In the genomic region with DNA sequence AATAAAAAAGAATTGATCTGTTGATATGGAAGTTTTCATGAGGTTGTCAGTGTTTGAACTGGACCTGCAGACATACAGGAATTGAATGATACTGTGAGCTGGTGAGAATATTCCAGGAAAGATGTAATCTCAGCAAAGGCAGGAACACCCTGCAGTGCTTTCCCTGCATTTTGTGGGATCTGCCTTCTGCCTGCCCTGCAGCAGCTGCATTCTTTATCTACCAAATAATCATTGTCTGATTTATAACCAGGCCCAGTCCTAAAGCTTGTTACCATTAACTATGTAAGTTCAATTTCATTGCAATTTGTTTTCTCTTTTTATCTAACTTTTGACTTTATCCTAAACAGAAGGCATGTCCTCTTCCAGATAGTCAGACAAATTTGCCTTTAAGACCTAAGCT, we compare ENCODE assay signal across 18 cellular contexts.
DNase-seq lines count a peak whose midpoint lies in the region; ATAC-seq and TF ChIP-seq lines count a peak whose summit lies in the region.
"Had no signal": no experiment of that assay in that cellular context is flagged by ENCODE, and none has a peak within 500 bp of the region (broad histone marks: within the 10 kb centered on the region; RNA-seq: fewer than 3 reads in every experiment).

No MANE protein-coding gene starts in this region.

- H3K4me3 Mint-ChIP-seq in activated CD8-positive, alpha-beta memory T cell treated with anti-CD3 and anti-CD28 coated beads, Interleukin-2, amount 10 ng/mL, durations not matched to agents 7 days and 5 days: no peak overlapping the region
- H3K4me3 Mint-ChIP-seq: CD14-positive monocyte; CD4-positive, alpha-beta memory T cell had no signal

- DNase-seq in NCI-H146 (lab: John Stamatoyannopoulos, UW) (peak; percentile 16), NCI-H146 treated with DMSO at 0.1 percent for 48 hours (lab: John Stamatoyannopoulos, UW; ENCODE audit: unreplicated experiment) (no peak), SK-N-DZ (ENCODE audit: low spot score) (peak; percentile 35)
- no peak for DNase-seq in activated CD8-positive, alpha-beta memory T cell treated with anti-CD3 and anti-CD28 coated beads, Interleukin-2, amount 10 ng/mL, durations not matched to agents 7 days and 5 days
- DNase-seq: AML-193; CD4-positive, alpha-beta memory T cell; DMS153; DMS79; GDM1; HCEC 1CT had no signal

- TF ChIP-seq CTCF in VCaP (conservative IDR thresholded peaks at IDR 0.05): no peak

- no peaks in the 10 kb centered on the region for H3K9me3 Mint-ChIP-seq in activated CD8-positive, alpha-beta memory T cell treated with anti-CD3 and anti-CD28 coated beads, Interleukin-2, amount 10 ng/mL, durations not matched to agents 7 days and 5 days (ENCODE audit: low read depth)
- H3K9me3 Mint-ChIP-seq: CD14-positive monocyte; CD4-positive, alpha-beta memory T cell had no signal

- CTCF ChIA-PET in activated CD8-positive, alpha-beta memory T cell treated with anti-CD3 and anti-CD28 coated beads, Interleukin-2, amount 10 ng/mL, durations not matched to agents 7 days and 5 days (lab: Charles Lee): interaction anchor here (0.8 kb wide), 2 partner anchors 9 to 11 kb away, joined by 3 read pairs; no protein-coding TSS in a partner anchor

- ATAC-seq in activated CD8-positive, alpha-beta memory T cell treated with anti-CD3 and anti-CD28 coated beads, Interleukin-2, amount 10 ng/mL, durations not matched to agents 7 days and 5 days: no peak
- no peak for ATAC-seq in GM21737 (IDR thresholded peaks at IDR 0.05; ENCODE audit: unreplicated experiment)
- no peak for ATAC-seq in GM21576 (IDR thresholded peaks at IDR 0.05; ENCODE audit: unreplicated experiment)
- ATAC-seq: A549 had no signal

- peaks cover 1% of the 10 kb centered on the region for H3K4me1 Mint-ChIP-seq in activated CD8-positive, alpha-beta memory T cell treated with anti-CD3 and anti-CD28 coated beads, Interleukin-2, amount 10 ng/mL, durations not matched to agents 7 days and 5 days
- H3K4me1 Mint-ChIP-seq: CD4-positive, alpha-beta memory T cell had no signal

- H3K27me3 Mint-ChIP-seq in activated CD8-positive, alpha-beta memory T cell treated with anti-CD3 and anti-CD28 coated beads, Interleukin-2, amount 10 ng/mL, durations not matched to agents 7 days and 5 days: peaks cover 13% of the 10 kb centered on the region

- no peak overlapping the region for H3K27ac Mint-ChIP-seq in activated CD8-positive, alpha-beta memory T cell treated with anti-CD3 and anti-CD28 coated beads, Interleukin-2, amount 10 ng/mL, durations not matched to agents 7 days and 5 days
- H3K27ac Mint-ChIP-seq: CD14-positive monocyte; CD4-positive, alpha-beta memory T cell had no signal

- no peaks in the 10 kb centered on the region for H3K36me3 Mint-ChIP-seq in activated CD8-positive, alpha-beta memory T cell treated with anti-CD3 and anti-CD28 coated beads, Interleukin-2, amount 10 ng/mL, durations not matched to agents 7 days and 5 days
- H3K36me3 Mint-ChIP-seq: CD14-positive monocyte; CD4-positive, alpha-beta memory T cell had no signal

- peak overlapping the region; percentile 100 for H3K27ac ChIP-seq in VCaP
- H3K27ac ChIP-seq: 22Rv1, A549, BLaER1, HL-60 had no signal

Comparison
In these comparisons a context has a peak if more than half of its experiments do, and no peak if none do; other contexts are left out.
1. DNase-seq: peak in NCI-H146 (single experiment) and SK-N-DZ (single experiment); none in NCI-H146 treated with DMSO at 0.1 percent for 48 hours (single experiment) and activated CD8-positive, alpha-beta memory T cell treated with anti-CD3 and anti-CD28 coated beads, Interleukin-2, amount 10 ng/mL, durations not matched to agents 7 days and 5 days (single experiment).